Comparison of ENCODE assay signal across 8 cellular contexts in the genomic region with DNA sequence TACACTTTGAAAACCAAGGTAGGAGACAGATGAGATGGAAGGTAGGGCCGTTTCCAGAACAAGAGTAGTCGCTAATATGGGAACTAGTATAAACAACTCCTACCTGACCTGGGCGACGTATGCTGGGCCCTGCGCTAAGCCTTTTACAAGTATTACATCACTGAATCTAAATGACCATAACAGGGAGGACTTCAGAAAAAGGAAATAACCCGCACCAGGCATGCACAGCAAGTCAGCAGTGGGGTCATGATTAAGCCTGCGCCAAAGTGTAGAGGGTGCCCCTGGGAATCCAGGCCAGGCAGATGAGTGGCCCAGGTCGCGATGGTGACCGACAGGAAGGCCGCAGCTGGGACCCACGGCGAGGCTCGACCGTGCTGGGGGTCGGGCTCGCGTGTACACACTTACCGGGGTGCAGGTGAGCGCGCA. TPM values are rescaled to one million over a fixed set of nuclear protein-coding genes. Genes with fewer than 3 reads are reported as not detected.
DNase-seq lines count a peak whose midpoint lies in the region; ATAC-seq, FAIRE-seq and TF ChIP-seq lines count a peak whose summit lies in the region.

No MANE protein-coding gene starts in this region.

- peak; percentile 85 for DNase-seq in Karpas-422
- DNase-seq in astrocyte of the spinal cord (ENCODE audit: low read depth, low spot score), result no peak
- DNase-seq in lung (ENCODE audit: low spot score), result peak; percentile 44
- no peak for DNase-seq in RCC 7860 (ENCODE audit: low spot score)
- DNase-seq in HTR-8/SVneo (ENCODE audit: insufficient read length, low spot score), result no peak
- no peak for DNase-seq in cortex of kidney (lab: John Stamatoyannopoulos, UW)

- peaks cover 24% of the 10 kb centered on the region; the same call in 1 of the 2 replicates for H4K20me1 ChIP-seq in Karpas-422 (ENCODE audit: insufficient read depth, low read depth, low read length)

- H3K79me2 ChIP-seq in Karpas-422 (ENCODE audit: low read length), result peaks cover 44% of the 10 kb centered on the region

- FAIRE-seq in RCC 7860 (lab: Jason Lieb, UNC), result no peak
- no peak for FAIRE-seq in HTR-8/SVneo (lab: Jason Lieb, UNC)

- WGBS in lung, 2 donors, result 6% methylated on average over 21 of the region's 21 CpGs

- peak; percentile 8 for ATAC-seq in GM19023 (IDR thresholded peaks at IDR 0.05; ENCODE audit: unreplicated experiment)
- no peak for ATAC-seq in lung (ENCODE audit: insufficient read depth, low FRiP score)
- no peak for ATAC-seq in HG03045 (IDR thresholded peaks at IDR 0.05; ENCODE audit: unreplicated experiment)

- no peaks in the 10 kb centered on the region for H3K9me2 ChIP-seq in Karpas-422 (replicated peaks; ENCODE audit: insufficient read depth, low read length)

- peak overlapping the region; percentile 74 for H3K4me2 ChIP-seq in Karpas-422 (ENCODE audit: low read depth, low read length, poor library complexity, severe bottlenecking)

- H3K9me3 ChIP-seq in Karpas-422 (ENCODE audit: low read length), result no peaks in the 10 kb centered on the region
- H3K9me3 ChIP-seq in lung (ENCODE audit: control insufficient read depth in 2 of 2, insufficient read depth in 1 of 2, low read length in 1 of 2), result no peaks in the 10 kb centered on the region

- TF ChIP-seq CTCF in astrocyte of the spinal cord (IDR thresholded peaks at IDR 0.05; ENCODE audit: low read depth, low read length) (no peak), lung (IDR thresholded peaks at IDR 0.05; ENCODE audit: control extremely low read depth, extremely low read depth) (no peak)

- H3K4me3 ChIP-seq in Karpas-422 (ENCODE audit: low read length), result peak overlapping the region; percentile 98
- H3K4me3 ChIP-seq in astrocyte of the spinal cord (ENCODE audit: low read depth, low read length), result peak overlapping the region; percentile 71
- H3K4me3 ChIP-seq in lung, result peak overlapping the region; percentile 100

- H3K36me3 ChIP-seq in Karpas-422 (ENCODE audit: insufficient read depth, low read length) (peaks cover 23% of the 10 kb centered on the region), lung (ENCODE audit: control insufficient read depth in 2 of 2, insufficient read depth in 2 of 2, low read length in 2 of 2) (peaks cover 11 to 24% of the 10 kb centered on the region in 2 donors)

- no peak overlapping the region for H2AFZ ChIP-seq in Karpas-422 (ENCODE audit: low read length)

- peak overlapping the region; percentile 77 for H3K27ac ChIP-seq in Karpas-422 (ENCODE audit: low read length)
- peak overlapping the region; percentile 86 to 99 for H3K27ac ChIP-seq in lung (ENCODE audit: low read depth in 1 of 2, low read length in 1 of 2)

- in situ Hi-C loops in astrocyte of the spinal cord (cut with HindIII; ENCODE audit: low sequenced_read_pairs), result no loop called here

- H3K27me3 ChIP-seq in Karpas-422 (ENCODE audit: low read length) (no peaks in the 10 kb centered on the region), lung (ENCODE audit: control insufficient read depth, insufficient read depth) (no peaks in the 10 kb centered on the region)

- H3K4me1 ChIP-seq in Karpas-422 (ENCODE audit: low read length) (peaks cover 20% of the 10 kb centered on the region), lung (ENCODE audit: control insufficient read depth in 2 of 2, insufficient read depth in 2 of 2, low read length in 2 of 2) (peaks cover 0 to 10% of the 10 kb centered on the region in 2 donors)

- peak overlapping the region; percentile 97 for H3K9ac ChIP-seq in Karpas-422 (ENCODE audit: low read length)

RNA-seq across cellular contexts. Expression of a gene that starts 0.6 kb away (rescaled TPM):
- total RNA-seq in Karpas-422 (2014; rRNA removed; shearing (Covaris generic); ENCODE audit: low replicate concordance), result 39.6 and 59.1 TPM in 2 replicates
- total RNA-seq in lung, result 10 to 100 TPM; 35.7 to 70.4 TPM
- 10 to 100 TPM; 40.7 to 42.5 TPM for polyA plus RNA-seq in lung

RNA-seq across cellular contexts. Expression of a gene that starts 5.8 kb away (rescaled TPM):
- total RNA-seq in Karpas-422 (2014; rRNA removed; shearing (Covaris generic); ENCODE audit: low replicate concordance), result 12.4 and 15.0 TPM in 2 replicates
- 10 to 100 TPM in 1 of 2 donors, 1 to 10 TPM in 1; 9.3 to 12.4 TPM for total RNA-seq in lung
- polyA plus RNA-seq in lung, result 10 to 100 TPM in 1 of 2 donors, 1 to 10 TPM in 1; 7.4 to 11.5 TPM

RNA-seq across cellular contexts. Expression of a gene that starts 19.4 kb away (rescaled TPM):
- total RNA-seq in Karpas-422 (2014; rRNA removed; shearing (Covaris generic); ENCODE audit: low replicate concordance), result 24.3 and 55.8 TPM in 2 replicates
- 10 to 100 TPM; 13.1 to 50.1 TPM for total RNA-seq in lung
- 10 to 100 TPM; 13.2 to 54.1 TPM for polyA plus RNA-seq in lung

RNA-seq across cellular contexts. Expression of a gene that starts 34.9 kb away (rescaled TPM):
- 18.9 and 22.0 TPM in 2 replicates for total RNA-seq in Karpas-422 (2014; rRNA removed; shearing (Covaris generic); ENCODE audit: low replicate concordance)
- 10 to 100 TPM in 1 of 2 donors, 1 to 10 TPM in 1; 5.1 to 22.7 TPM for total RNA-seq in lung
- 10 to 100 TPM; 16.2 to 42.4 TPM for polyA plus RNA-seq in lung

RNA-seq across cellular contexts. Expression of a gene that starts 44.4 kb away (rescaled TPM):
- total RNA-seq in Karpas-422 (2014; rRNA removed; shearing (Covaris generic); ENCODE audit: low replicate concordance), result 0.25 TPM in 1 of 2 replicates, not detected in the other
- 1 to 10 TPM; 7.0 to 8.3 TPM for total RNA-seq in lung
- 1 to 10 TPM; 2.2 to 6.7 TPM for polyA plus RNA-seq in lung

Comparison
In these comparisons a context has a peak if more than half of its experiments do, and no peak if none do; other contexts are left out.
1. DNase-seq: peak in Karpas-422 (single experiment) and lung (single experiment); none in astrocyte of the spinal cord (single experiment), RCC 7860 (single experiment), HTR-8/SVneo (single experiment) and cortex of kidney (single experiment).
2. Peak in every context shown above with its lines, with median percentiles within 50 percentile points of each other: H3K4me3 ChIP-seq.